ENCODE assay signal across 8 cellular contexts in the genomic region with DNA sequence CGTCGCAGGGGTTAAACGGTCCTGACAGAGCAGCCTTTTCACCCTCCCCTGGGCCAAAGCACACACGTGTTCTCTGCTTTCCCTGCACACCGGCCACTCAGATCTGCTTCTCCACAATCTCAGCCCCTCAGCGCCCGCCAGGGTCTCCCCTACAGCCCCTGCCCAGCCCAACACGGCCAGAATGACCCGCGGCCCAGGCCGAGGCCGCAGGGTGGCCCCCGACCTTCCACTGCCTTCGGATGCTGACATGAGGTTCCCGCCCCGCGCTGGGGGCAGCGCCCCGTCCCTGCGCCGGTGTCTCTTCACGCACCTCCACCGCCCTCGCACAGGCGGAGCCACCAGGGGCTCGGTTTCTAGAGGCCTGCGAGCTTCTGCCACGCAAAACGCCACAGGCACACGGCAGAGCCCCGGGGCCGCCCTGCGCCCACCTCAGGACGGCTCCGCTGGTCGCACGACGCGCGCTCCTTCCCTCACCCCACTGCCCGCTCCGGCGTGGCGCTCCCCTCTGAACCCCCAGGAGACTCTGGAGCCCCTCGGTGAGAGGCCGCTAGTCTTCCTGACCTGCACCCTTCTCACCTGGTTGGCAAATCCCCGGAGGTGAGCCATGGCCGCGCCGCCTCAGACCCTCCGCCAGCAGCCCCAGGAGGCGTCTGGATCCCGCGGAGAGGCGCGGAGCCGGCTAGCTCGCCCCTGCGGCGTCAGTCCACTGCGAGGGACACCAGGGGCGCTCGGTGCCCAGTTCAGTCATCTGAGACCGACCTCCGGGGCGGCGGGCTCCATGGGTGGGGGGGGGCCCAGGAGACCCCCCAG. TPM values are rescaled to one million over a fixed set of nuclear protein-coding genes. Genes with fewer than 3 reads are reported as not detected.
A peak's percentile ranks its signal among the peaks of the same experiment; 100 is the strongest.
DNase-seq lines count a peak whose midpoint lies in the region; ATAC-seq lines count a peak whose summit lies in the region.

No MANE protein-coding gene starts in this region.

- H3K27ac ChIP-seq in trophoblast cell (ENCODE audit: low read depth, low read length), result peak overlapping the region; percentile 87

- H3K4me1 ChIP-seq in trophoblast cell (ENCODE audit: control insufficient read depth in 1 of 2, insufficient read depth in 2 of 2, low read length in 2 of 2), result peaks cover 16 to 19% of the 10 kb centered on the region in 2 experiments

- peak overlapping the region; percentile 95 for H3K4ac ChIP-seq in trophoblast cell (ENCODE audit: low read depth, low read length)

- H3K79me1 ChIP-seq in trophoblast cell (ENCODE audit: low read length), result peaks cover 16% of the 10 kb centered on the region

- peak; percentile 1 for ATAC-seq in HG02610 (IDR thresholded peaks at IDR 0.05; ENCODE audit: unreplicated experiment)

- H4K8ac ChIP-seq in trophoblast cell (ENCODE audit: low read depth, low read length), result peak overlapping the region; percentile 80

- H3K27me3 ChIP-seq in trophoblast cell (ENCODE audit: insufficient read depth, low read length), result no peaks in the 10 kb centered on the region

- H3K9me3 ChIP-seq in trophoblast cell (ENCODE audit: insufficient read depth, low read depth, low read length), result peaks cover 1% of the 10 kb centered on the region

- peaks cover 8 to 10% of the 10 kb centered on the region in 2 experiments for H3K36me3 ChIP-seq in trophoblast cell (ENCODE audit: control insufficient read depth in 1 of 2, insufficient read depth in 2 of 2, low read length in 2 of 2)

- H2BK120ac ChIP-seq in trophoblast cell (ENCODE audit: insufficient read depth, low read length, poor library complexity), result peak overlapping the region; percentile 52

- H3K18ac ChIP-seq in trophoblast cell (ENCODE audit: low read length), result peak overlapping the region; percentile 57

- peak overlapping the region; percentile 42 for H2BK5ac ChIP-seq in trophoblast cell (ENCODE audit: low read depth, low read length, poor library complexity)

- peak overlapping the region; percentile 95 for H3K14ac ChIP-seq in trophoblast cell (ENCODE audit: low read length)

- peaks cover 23% of the 10 kb centered on the region for H3K79me2 ChIP-seq in trophoblast cell (ENCODE audit: control insufficient read depth, insufficient read depth, low read length, poor library complexity)

- H3K4me3 ChIP-seq in trophoblast cell (ENCODE audit: low read depth, low read length), result peak overlapping the region; percentile 78

- peak overlapping the region; percentile 84 for H3K9ac ChIP-seq in trophoblast cell (ENCODE audit: low read length)

- peak overlapping the region; percentile 88 for H3K4me2 ChIP-seq in trophoblast cell (ENCODE audit: low read length)

- peak overlapping the region; percentile 97 for H4K91ac ChIP-seq in trophoblast cell (ENCODE audit: low read depth, low read length)

- peak overlapping the region; percentile 15 for H2AFZ ChIP-seq in trophoblast cell (ENCODE audit: insufficient read depth, low read length, poor library complexity)

- H3K23ac ChIP-seq in trophoblast cell (ENCODE audit: low read length), result no peak overlapping the region

- WGBS in trophoblast cell (ENCODE audit: extremely low coverage, insufficient coverage, insufficient read length), result no CpG with 5 or more reads among the region's 67 CpGs

- H4K12ac ChIP-seq in trophoblast cell (ENCODE audit: low read depth, low read length), result peak overlapping the region; percentile 67

- peak overlapping the region; percentile 81 for H2AK5ac ChIP-seq in trophoblast cell (ENCODE audit: low read length)

- peak; percentile 67 for DNase-seq in NCI-H748 (lab: John Stamatoyannopoulos, UW; ENCODE audit: unreplicated experiment)
- DNase-seq in NCI-H748 treated with DMSO at 0.1 percent for 48 hours (lab: John Stamatoyannopoulos, UW), result no peak
- DNase-seq in NCI-H510A (lab: John Stamatoyannopoulos, UW), result peak; percentile 20
- DNase-seq in activated effector memory CD4-positive, alpha-beta T cell treated with Interleukin-2 at 50 U/mL for 16 hours, result peak; percentile 16
- peak; percentile 57 for DNase-seq in glomerular visceral epithelial cell (ENCODE audit: extremely low spot score)
- DNase-seq in trophoblast cell, result peak; percentile 54 to 65
- no peak for DNase-seq in NCI-H2107 (lab: John Stamatoyannopoulos, UW)

- no peak overlapping the region for H2BK12ac ChIP-seq in trophoblast cell (ENCODE audit: low read length)

RNA-seq across cellular contexts. Expression of gene STK25, which starts 0.7 kb away (rescaled TPM):
- polyA plus RNA-seq in trophoblast cell (2013), result 96.3 and 98.3 TPM in 2 replicates

RNA-seq across cellular contexts. Expression of gene BOK, which starts 50.9 kb away (rescaled TPM):
- 46.7 and 48.1 TPM in 2 replicates for polyA plus RNA-seq in trophoblast cell (2013)

Comparison
In these comparisons a context has a peak if more than half of its experiments do, and no peak if none do; other contexts are left out.
1. DNase-seq: peak in NCI-H748 (single experiment), NCI-H510A (single experiment), activated effector memory CD4-positive, alpha-beta T cell treated with Interleukin-2 at 50 U/mL for 16 hours (single experiment), glomerular visceral epithelial cell (single experiment) and trophoblast cell (2 of 2); none in NCI-H748 treated with DMSO at 0.1 percent for 48 hours (single experiment) and NCI-H2107 (single experiment).